In the genomic region with DNA sequence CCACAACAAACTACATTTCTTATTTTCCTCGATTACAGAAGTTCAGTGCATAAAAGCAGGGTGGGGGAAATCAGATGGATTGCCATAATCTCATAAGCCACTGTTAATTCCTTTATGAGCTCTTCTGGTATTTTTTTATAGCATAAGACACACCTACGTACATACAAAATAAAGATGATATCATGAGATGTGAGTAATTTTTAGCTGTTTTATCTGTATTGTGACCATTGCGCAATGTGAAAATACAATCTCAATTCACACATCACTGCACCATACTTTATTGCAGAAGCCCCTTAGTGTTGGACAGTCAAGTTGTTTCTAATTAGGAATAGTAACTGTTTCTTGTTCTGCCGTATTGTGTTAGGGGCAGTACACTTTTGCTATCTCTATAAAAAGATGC, we compare ENCODE assay signal across 17 cellular contexts.
DNase-seq lines count a peak whose midpoint lies in the region; ATAC-seq, FAIRE-seq and TF ChIP-seq lines count a peak whose summit lies in the region.
"Had no signal": no experiment of that assay in that cellular context is flagged by ENCODE, and none has a peak within 500 bp of the region (broad histone marks: within the 10 kb centered on the region; RNA-seq: fewer than 3 reads in every experiment).

No MANE protein-coding gene starts in this region.

- ATAC-seq in HepG2, result no peak
- ATAC-seq in right lobe of liver, result no peak
- ATAC-seq in PC-3, result peak; percentile 82
- no peak for ATAC-seq in GM18517 (IDR thresholded peaks at IDR 0.05; ENCODE audit: unreplicated experiment)

- in situ Hi-C loops in HepG2 (cut with HindIII; ENCODE audit: extremely low pct_ligation_motif_present, low pct_unique_long_range_greater_than_20kb), result no loop called here

- no peaks in the 10 kb centered on the region for H3K27me3 ChIP-seq in HepG2 (ENCODE audit: control insufficient read depth in 1 of 2, insufficient read depth in 2 of 2, low read length in 2 of 2)
- H3K27me3 ChIP-seq in right lobe of liver, result no peaks in the 10 kb centered on the region
- H3K27me3 ChIP-seq in PC-3 (ENCODE audit: low read length), result no peaks in the 10 kb centered on the region
- H3K27me3 ChIP-seq: BLaER1 treated with 17β-estradiol and CSF1 and Interleukin-3, amounts not matched to agents 10 nM and 100 nM had no signal

- WGBS in HepG2 (ENCODE audit: low lambda C conversion rate), result 96% methylated on average over 4 of the region's 4 CpGs
- WGBS in right lobe of liver (ENCODE audit: insufficient coverage, low coverage, low lambda C conversion rate, missing lambda C conversion rate), result 97% methylated on average over 4 of the region's 4 CpGs

- TF ChIP-seq POLR2A in HepG2 (IDR thresholded peaks at IDR 0.05; ENCODE audit: insufficient read depth in 1 of 2, low read depth in 2 of 2, low read length in 2 of 2) (no peak), right lobe of liver (IDR thresholded peaks at IDR 0.05) (no peak)

- H3K4me1 ChIP-seq in HepG2 (ENCODE audit: insufficient read depth, low read length), result no peaks in the 10 kb centered on the region
- H3K4me1 ChIP-seq in right lobe of liver, result no peaks in the 10 kb centered on the region
- H3K4me1 ChIP-seq in PC-3 (ENCODE audit: insufficient read depth, low read length), result peaks cover 11% of the 10 kb centered on the region
- H3K4me1 ChIP-seq: HAP-1 had no signal

- H4K20me1 ChIP-seq in HepG2 (ENCODE audit: insufficient read depth, low read length), result no peaks in the 10 kb centered on the region
- H4K20me1 ChIP-seq in PC-3 (ENCODE audit: low read length), result no peaks in the 10 kb centered on the region

- no peak for TF ChIP-seq EP300 in HepG2 (IDR thresholded peaks at IDR 0.05; ENCODE audit: low read depth in 2 of 2, low read length in 2 of 2)
- TF ChIP-seq EP300 in HepG2 (CRISPR knock-in tag; IDR thresholded peaks at IDR 0.05; ENCODE audit: borderline replicate concordance), result no peak

- intact Hi-C loops in HepG2 (cut with micrococcal nuclease; ENCODE audit: unreplicated experiment), result no loop called here
- intact Hi-C loops in right lobe of liver (cut with DNase I), result no loop called here
- intact Hi-C loops in PC-3 (cut with micrococcal nuclease), result no loop called here

- TF ChIP-seq RAD21 in HepG2 (CRISPR knock-in tag; IDR thresholded peaks at IDR 0.05), result no peak

- BruUV-seq in HepG2 (replicated peaks; lab: Mats Ljungman, UMichigan) (no TSS peak), PC-3 (replicated peaks; lab: Mats Ljungman, UMichigan) (no TSS peak)

- no peaks in the 10 kb centered on the region for H3K9me2 ChIP-seq in PC-3 (replicated peaks; ENCODE audit: low read length)

- peaks cover 7% of the 10 kb centered on the region; the same call in 1 of the 2 replicates for H3K9me3 ChIP-seq in HepG2 (ENCODE audit: low read length)
- H3K9me3 ChIP-seq in right lobe of liver, result no peaks in the 10 kb centered on the region
- H3K9me3 ChIP-seq in PC-3 (ENCODE audit: low read length), result no peaks in the 10 kb centered on the region
- H3K9me3 ChIP-seq: HAP-1 had no signal

- H3K27ac ChIP-seq in HepG2 (ENCODE audit: extremely low read length, insufficient read depth, low read length), result no peak overlapping the region
- no peak overlapping the region for H3K27ac ChIP-seq in right lobe of liver
- H3K27ac ChIP-seq in PC-3 (ENCODE audit: low read length), result no peak overlapping the region
- H3K27ac ChIP-seq: BLaER1 treated with 17β-estradiol and CSF1 and Interleukin-3, amounts not matched to agents 10 nM and 100 nM had no signal

- CTCF ChIA-PET in HepG2 (lab: Yijun Ruan, JAX; ENCODE audit: low intra/inter-chr PET ratio, low total read pairs), result no interaction called here
- CTCF ChIA-PET in PC-3 (lab: Charles Lee), result no interaction called here

- FAIRE-seq in HepG2 (lab: Jason Lieb, UNC), result no peak
- FAIRE-seq: GM18507 had no signal

- no peak for DNase-seq in HepG2 (ENCODE audit: low spot score)
- DNase-seq in right lobe of liver, result no peak
- peak; percentile 19 for DNase-seq in PC-3
- DNase-seq in fibroblast of pulmonary artery (ENCODE audit: low read depth), result peak; percentile 1
- DNase-seq in cerebellar nuclear complex (lab: John Stamatoyannopoulos, UW), result no peak
- DNase-seq in stimulated activated naive CD4-positive, alpha-beta T cell treated with Interleukin-2 at 50 U/mL for 16 hours (lab: John Stamatoyannopoulos, UW), result no peak
- DNase-seq: 8988T; ACHN; Calu3; CD4-positive, CD25-positive, alpha-beta regulatory T cell; DMS 273 treated with DMSO at 0.1 percent for 48 hours; KBM-7 had no signal

- TF ChIP-seq CTCF in HepG2 (CRISPR knock-in tag; IDR thresholded peaks at IDR 0.05) (no peak), right lobe of liver (IDR thresholded peaks at IDR 0.05) (no peak), PC-3 (conservative IDR thresholded peaks at IDR 0.05; ENCODE audit: low read depth, low read length) (no peak), fibroblast of pulmonary artery (IDR thresholded peaks at IDR 0.05; ENCODE audit: low read length, missing control alignments) (no peak)

- no peaks in the 10 kb centered on the region for H3F3A ChIP-seq in PC-3 (ENCODE audit: low read length, unreplicated experiment)

- POLR2A ChIA-PET in HepG2 (lab: Yijun Ruan, JAX) (no interaction called here), PC-3 (lab: Charles Lee; ENCODE audit: unreplicated experiment) (no interaction called here)

- no peaks in the 10 kb centered on the region for H3K79me2 ChIP-seq in HepG2 (ENCODE audit: insufficient read depth, low read length)
- no peaks in the 10 kb centered on the region for H3K79me2 ChIP-seq in PC-3 (ENCODE audit: low read length)

- H3K4me2 ChIP-seq in HepG2 (ENCODE audit: low read depth, low read length) (no peak overlapping the region), PC-3 (ENCODE audit: low read length) (no peak overlapping the region)
- H3K4me2 ChIP-seq: BLaER1 treated with 17β-estradiol and CSF1 and Interleukin-3, amounts not matched to agents 10 nM and 100 nM; GM23338 had no signal

- H3K36me3 ChIP-seq in HepG2 (replicated peaks in 1 of 2; ENCODE audit: control insufficient read depth in 1 of 2, insufficient read depth in 2 of 2, low read length in 2 of 2) (no peaks in the 10 kb centered on the region), right lobe of liver (no peaks in the 10 kb centered on the region), PC-3 (ENCODE audit: low read depth, low read length) (no peaks in the 10 kb centered on the region)
- H3K36me3 ChIP-seq: HAP-1 had no signal

- H3K9ac ChIP-seq in HepG2 (ENCODE audit: insufficient read depth, low read depth, low read length), result no peak overlapping the region
- H3K9ac ChIP-seq in PC-3 (ENCODE audit: low read length), result no peak overlapping the region
- H3K9ac ChIP-seq: BLaER1 treated with 17β-estradiol and CSF1 and Interleukin-3, amounts not matched to agents 10 nM and 100 nM had no signal

- H2AFZ ChIP-seq in HepG2 (ENCODE audit: low read length) (no peak overlapping the region), PC-3 (ENCODE audit: low read length) (no peak overlapping the region)
- H2AFZ ChIP-seq: GM23338 had no signal

- H3K4me3 ChIP-seq in HepG2 (replicated peaks in 1 of 3; ENCODE audit: insufficient read depth in 1 of 3, low read depth in 2 of 3, low read length in 3 of 3), result no peak overlapping the region
- H3K4me3 ChIP-seq in right lobe of liver, result no peak overlapping the region
- H3K4me3 ChIP-seq in PC-3 (ENCODE audit: low read length), result no peak overlapping the region
- no peak overlapping the region for H3K4me3 ChIP-seq in fibroblast of pulmonary artery (replicated peaks; ENCODE audit: low read depth, low read length)
- H3K4me3 ChIP-seq: BLaER1 treated with 17β-estradiol and CSF1 and Interleukin-3, amounts not matched to agents 10 nM and 100 nM; GM23338; HAP-1 had no signal

TF ChIP-seq in HepG2, 621 proteins besides CTCF, POLR2A, EP300 and RAD21:
- TF ChIP-seq CEBPB (IDR thresholded peaks at IDR 0.05; ENCODE audit: borderline replicate concordance, low read depth, low read length) (peak; percentile 94), CEBPG (CRISPR knock-in tag; IDR thresholded peaks at IDR 0.05) (peak; percentile 34; the same call in 1 of the 2 replicates), ZSCAN29 (CRISPR knock-in tag; conservative IDR thresholded peaks at IDR 0.05) (no peak)

Comparison
In these comparisons a context has a peak if more than half of its experiments do, and no peak if none do; other contexts are left out.
1. DNase-seq: peak in PC-3 (single experiment) and fibroblast of pulmonary artery (single experiment); none in HepG2 (single experiment), right lobe of liver (0 of 3), cerebellar nuclear complex (0 of 2) and stimulated activated naive CD4-positive, alpha-beta T cell treated with Interleukin-2 at 50 U/mL for 16 hours (single experiment).